In the genomic region with DNA sequence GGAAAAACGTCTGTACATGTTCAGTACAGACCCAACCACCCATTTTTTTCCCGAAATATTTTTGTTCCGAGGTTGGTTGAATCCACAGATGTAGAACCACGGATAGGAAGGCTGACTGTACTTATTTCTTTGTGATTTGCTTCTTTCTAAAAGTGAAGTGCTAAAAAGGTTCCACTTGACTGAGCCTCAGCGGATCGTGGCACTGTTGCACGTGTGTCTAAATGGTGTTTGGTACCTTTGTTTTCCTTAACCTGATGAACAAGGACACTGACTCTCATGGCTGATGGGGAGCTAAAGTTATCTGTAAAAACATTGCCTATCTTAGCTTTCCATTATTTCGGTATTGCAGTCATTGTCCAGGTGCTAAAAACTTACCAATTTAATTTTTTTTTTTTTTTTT, we compare ENCODE assay signal across 35 cellular contexts.
"Had no signal": no experiment of that assay in that cellular context is flagged by ENCODE, and none has a peak within 500 bp of the region (broad histone marks: within the 10 kb centered on the region; RNA-seq: fewer than 3 reads in every experiment).

No MANE protein-coding gene starts in this region.

- H3K4me3 ChIP-seq: coronary artery, heart left ventricle, pancreas, prostate gland, sigmoid colon, smooth muscle cell, stomach, thyroid gland, upper lobe of left lung, vagina had no signal

- FAIRE-seq: astrocyte, kidney, pancreas had no signal

- H3K9me3 ChIP-seq: heart left ventricle, pancreas, prostate gland, sigmoid colon, stomach, thyroid gland, upper lobe of left lung, vagina had no signal

- H3K27me3 ChIP-seq: brain microvascular endothelial cell, heart left ventricle, pancreas, sigmoid colon, stomach, thyroid gland, upper lobe of left lung, vagina had no signal

- H3K4me2 ChIP-seq: smooth muscle cell had no signal

- H3K4me1 ChIP-seq: prostate gland, sigmoid colon had no signal

- H3K27ac ChIP-seq: brain microvascular endothelial cell, coronary artery, heart left ventricle, pancreas, prostate gland, sigmoid colon, stomach, thyroid gland, upper lobe of left lung, vagina had no signal

- ATAC-seq: esophagus mucosa; heart left ventricle; left colon; naive thymus-derived CD4-positive, alpha-beta T cell; pancreas; stimulated activated naive B cell treated with anti-CD40 and anti-IgM and Interleukin-4, amounts not matched to agents 10 μg/mL and 1 μg/mL and 100 μg/mL, for 72 hours had no signal

- DNase-seq: activated CD4-positive, alpha-beta memory T cell treated with anti-CD3 and anti-CD28 coated beads, Interleukin-2, amount 10 ng/mL, durations not matched to agents 7 days and 5 days; activated CD4-positive, alpha-beta T cell treated with anti-CD3 and anti-CD28 coated beads for 1 hour; activated CD4-positive, alpha-beta T cell treated with anti-CD3 and anti-CD28 coated beads, Interleukin-2, amount 10 ng/mL, durations not matched to agents 7 days and 5 days; activated CD8-positive, alpha-beta memory T cell treated with anti-CD3 and anti-CD28 coated beads, Interleukin-2, amount 50 U/mL, for 48 hours; activated gamma-delta T cell; activated naive CD4-positive, alpha-beta T cell treated with anti-CD3 and anti-CD28 coated beads, Interleukin-2, amount 10 ng/mL, durations not matched to agents 7 days and 5 days; activated naive CD8-positive, alpha-beta T cell treated with anti-CD3 and anti-CD28 coated beads, Interleukin-2, amount 10 ng/mL, durations not matched to agents 7 days and 5 days; activated T-cell treated with anti-CD3 and anti-CD28 coated beads, Interleukin-2, amount 50 U/mL, for 24 hours; amniotic stem cell; brain microvascular endothelial cell; endodermal cell; foreskin fibroblast; heart left ventricle; hypothalamus; immature natural killer cell; kidney; left colon; mammary epithelial cell; naive thymus-derived CD4-positive, alpha-beta T cell; pancreas; retina; sigmoid colon; stimulated activated CD4-positive, alpha-beta T cell treated with anti-CD3 and anti-CD28 coated beads, Interleukin-1b, Interleukin-23, amount 100 ng/mL, for 48 hours; stimulated activated CD4-positive, alpha-beta T cell treated with anti-CD3 and anti-CD28 coated beads, Interleukin-4, amount 100 ng/mL, for 4 hours; stimulated activated CD8-positive, alpha-beta memory T cell treated with anti-CD3 and anti-CD28 coated beads, Interleukin-4, amount 100 ng/mL, for 48 hours; stimulated activated naive B cell treated with anti-CD40 and anti-IgM and Interleukin-4, amounts not matched to agents 10 μg/mL and 1 μg/mL and 100 μg/mL, for 72 hours; stomach; upper lobe of left lung had no signal

- H3K36me3 ChIP-seq: brain microvascular endothelial cell, pancreas, prostate gland had no signal
